ENCODE assay signal across 8 cellular contexts in the genomic region with DNA sequence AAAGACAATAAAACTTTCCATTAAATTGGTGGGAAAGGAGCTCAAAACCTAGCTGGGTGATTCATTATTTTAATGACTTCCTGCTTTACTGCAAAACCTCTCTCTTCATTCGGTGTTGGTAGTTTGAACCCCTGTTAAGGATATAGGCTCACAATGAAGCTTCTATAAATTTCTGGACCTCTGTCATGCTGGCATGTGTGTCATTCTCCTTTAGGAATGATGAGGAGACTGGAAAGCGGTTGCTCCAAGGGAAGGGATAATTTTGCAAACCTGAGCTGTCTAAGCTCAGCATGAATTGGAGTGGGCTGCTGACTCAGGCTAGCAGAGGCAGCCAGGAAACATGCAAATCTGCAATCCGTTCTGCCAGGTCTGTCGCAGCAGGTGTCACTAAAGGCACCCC. TPM values are rescaled to one million over a fixed set of nuclear protein-coding genes. Genes with fewer than 3 reads are reported as not detected.
DNase-seq lines count a peak whose midpoint lies in the region; ATAC-seq and TF ChIP-seq lines count a peak whose summit lies in the region.
"Not testable (repeated sequence)": the region's sequence is repeated elsewhere in the genome, so short reads cannot be mapped to it uniquely, and the experiment has no call there.

No MANE protein-coding gene starts in this region.

- H3K9me2 ChIP-seq in PC-3 (replicated peaks; ENCODE audit: low read length): not testable (repeated sequence)

- CTCF ChIA-PET in CD8-positive, alpha-beta memory T cell (lab: Charles Lee); PC-3 (lab: Charles Lee); activated CD4-positive, alpha-beta T cell treated with anti-CD3 and anti-CD28 coated beads, Interleukin-2, amount 10 ng/mL, durations not matched to agents 7 days and 5 days (lab: Charles Lee); naive thymus-derived CD4-positive, alpha-beta T cell (lab: Charles Lee): not testable (repeated sequence)

- H3K36me3 Mint-ChIP-seq in CD8-positive, alpha-beta memory T cell; IgD-negative memory B cell; activated CD4-positive, alpha-beta T cell treated with anti-CD3 and anti-CD28 coated beads, Interleukin-2, amount 10 ng/mL, durations not matched to agents 7 days and 5 days (ENCODE audit: low read depth); activated T-cell treated with anti-CD3 and anti-CD28 coated beads, Interleukin-2, amount 50 U/mL, for 72 hours (ENCODE audit: insufficient read depth in 2 of 2); activated naive CD8-positive, alpha-beta T cell treated with anti-CD3 and anti-CD28 coated beads for 36 hours; naive thymus-derived CD4-positive, alpha-beta T cell; stimulated activated memory B cell treated with anti-CD40 and anti-IgM and Interleukin-4, amounts not matched to agents 10 μg/mL and 1 μg/mL and 100 μg/mL, for 72 hours: not testable (repeated sequence)

- H3K9me3 ChIP-seq in CD8-positive, alpha-beta memory T cell (ENCODE audit: low read length); PC-3 (ENCODE audit: low read length); naive thymus-derived CD4-positive, alpha-beta T cell (ENCODE audit: control insufficient read depth in 2 of 3, low read length in 3 of 3): not testable (repeated sequence)

- not testable (repeated sequence) for DNase-seq in CD8-positive, alpha-beta memory T cell; PC-3; activated CD4-positive, alpha-beta T cell treated with anti-CD3 and anti-CD28 coated beads, Interleukin-2, amount 10 ng/mL, durations not matched to agents 7 days and 5 days; activated T-cell treated with anti-CD3 and anti-CD28 coated beads, Interleukin-2, amount 50 U/mL, for 72 hours
- DNase-seq in activated naive CD8-positive, alpha-beta T cell treated with anti-CD3 and anti-CD28 coated beads for 36 hours: peak; percentile 3
- peak in 3 of 9 donors; percentile 1 to 30 (median 3) for DNase-seq in naive thymus-derived CD4-positive, alpha-beta T cell

- BruUV-seq in PC-3 (replicated peaks; lab: Mats Ljungman, UMichigan): not testable (repeated sequence)

- H3K4me2 ChIP-seq in PC-3 (ENCODE audit: low read length): not testable (repeated sequence)

- H3K9ac ChIP-seq in PC-3 (ENCODE audit: low read length): not testable (repeated sequence)

- H3K27ac Mint-ChIP-seq in CD8-positive, alpha-beta memory T cell: peak overlapping the region in 3 of 8 donors; percentile 60 to 92 (median 64)
- peak overlapping the region in 1 of 3 donors; percentile 1 for H3K27ac Mint-ChIP-seq in IgD-negative memory B cell
- H3K27ac Mint-ChIP-seq in activated CD4-positive, alpha-beta T cell treated with anti-CD3 and anti-CD28 coated beads, Interleukin-2, amount 10 ng/mL, durations not matched to agents 7 days and 5 days: peak overlapping the region; percentile 56
- not testable (repeated sequence) for H3K27ac Mint-ChIP-seq in activated T-cell treated with anti-CD3 and anti-CD28 coated beads, Interleukin-2, amount 50 U/mL, for 72 hours; stimulated activated memory B cell treated with anti-CD40 and anti-IgM and Interleukin-4, amounts not matched to agents 10 μg/mL and 1 μg/mL and 100 μg/mL, for 72 hours
- H3K27ac Mint-ChIP-seq in activated naive CD8-positive, alpha-beta T cell treated with anti-CD3 and anti-CD28 coated beads for 36 hours: peak overlapping the region; percentile 42
- H3K27ac Mint-ChIP-seq in naive thymus-derived CD4-positive, alpha-beta T cell: peak overlapping the region in 3 of 9 donors; percentile 11 to 88 (median 20)

- not testable (repeated sequence) for H3K36me3 ChIP-seq in CD8-positive, alpha-beta memory T cell (ENCODE audit: insufficient read depth, low read length); PC-3 (ENCODE audit: low read depth, low read length); naive thymus-derived CD4-positive, alpha-beta T cell (ENCODE audit: control insufficient read depth in 2 of 3, insufficient read depth in 3 of 3, low read length in 3 of 3)

- H3K27me3 Mint-ChIP-seq in CD8-positive, alpha-beta memory T cell; IgD-negative memory B cell; activated CD4-positive, alpha-beta T cell treated with anti-CD3 and anti-CD28 coated beads, Interleukin-2, amount 10 ng/mL, durations not matched to agents 7 days and 5 days; activated T-cell treated with anti-CD3 and anti-CD28 coated beads, Interleukin-2, amount 50 U/mL, for 72 hours (ENCODE audit: low read depth); activated naive CD8-positive, alpha-beta T cell treated with anti-CD3 and anti-CD28 coated beads for 36 hours; naive thymus-derived CD4-positive, alpha-beta T cell; stimulated activated memory B cell treated with anti-CD40 and anti-IgM and Interleukin-4, amounts not matched to agents 10 μg/mL and 1 μg/mL and 100 μg/mL, for 72 hours: not testable (repeated sequence)

- peak overlapping the region in 5 of 7 donors; percentile 35 to 75 (median 63) for H3K4me3 Mint-ChIP-seq in CD8-positive, alpha-beta memory T cell
- peak overlapping the region in 3 of 4 donors; percentile 52 to 85 (median 53) for H3K4me3 Mint-ChIP-seq in IgD-negative memory B cell
- not testable (repeated sequence) for H3K4me3 Mint-ChIP-seq in activated CD4-positive, alpha-beta T cell treated with anti-CD3 and anti-CD28 coated beads, Interleukin-2, amount 10 ng/mL, durations not matched to agents 7 days and 5 days
- H3K4me3 Mint-ChIP-seq in activated T-cell treated with anti-CD3 and anti-CD28 coated beads, Interleukin-2, amount 50 U/mL, for 72 hours: peak overlapping the region; percentile 36 to 38
- peak overlapping the region; percentile 15 for H3K4me3 Mint-ChIP-seq in activated naive CD8-positive, alpha-beta T cell treated with anti-CD3 and anti-CD28 coated beads for 36 hours
- peak overlapping the region in 8 of 10 donors; percentile 13 to 73 (median 40) for H3K4me3 Mint-ChIP-seq in naive thymus-derived CD4-positive, alpha-beta T cell
- peak overlapping the region; percentile 43 for H3K4me3 Mint-ChIP-seq in stimulated activated memory B cell treated with anti-CD40 and anti-IgM and Interleukin-4, amounts not matched to agents 10 μg/mL and 1 μg/mL and 100 μg/mL, for 72 hours

- POLR2A ChIA-PET in CD8-positive, alpha-beta memory T cell (lab: Charles Lee); activated CD4-positive, alpha-beta T cell treated with anti-CD3 and anti-CD28 coated beads, Interleukin-2, amount 10 ng/mL, durations not matched to agents 7 days and 5 days (lab: Charles Lee); naive thymus-derived CD4-positive, alpha-beta T cell (lab: Charles Lee): not testable (repeated sequence)
- POLR2A ChIA-PET in PC-3 (lab: Charles Lee; ENCODE audit: unreplicated experiment): interaction anchor here (0.6 kb wide), 1 partner anchor 623 kb away, joined by 3 read pairs; no protein-coding TSS in a partner anchor

- H3K4me3 ChIP-seq in CD8-positive, alpha-beta memory T cell (ENCODE audit: low read length); PC-3 (ENCODE audit: low read length); naive thymus-derived CD4-positive, alpha-beta T cell (ENCODE audit: low read length): not testable (repeated sequence)

- H3K4me1 ChIP-seq in CD8-positive, alpha-beta memory T cell (ENCODE audit: insufficient read depth, low read length); PC-3 (ENCODE audit: insufficient read depth, low read length); naive thymus-derived CD4-positive, alpha-beta T cell (ENCODE audit: control insufficient read depth in 2 of 2, insufficient read depth in 2 of 2, low read length in 2 of 2): not testable (repeated sequence)

- H3K27me3 ChIP-seq in CD8-positive, alpha-beta memory T cell (ENCODE audit: insufficient read depth, low read length, poor library complexity, severe bottlenecking); PC-3 (ENCODE audit: low read length); naive thymus-derived CD4-positive, alpha-beta T cell (ENCODE audit: control insufficient read depth in 2 of 2, insufficient read depth in 2 of 2, low read length in 2 of 2): not testable (repeated sequence)

- H3K79me2 ChIP-seq in PC-3 (ENCODE audit: low read length): not testable (repeated sequence)

- H2AFZ ChIP-seq in PC-3 (ENCODE audit: low read length): not testable (repeated sequence)

- not testable (repeated sequence) for H3K9me3 Mint-ChIP-seq in CD8-positive, alpha-beta memory T cell; IgD-negative memory B cell; activated CD4-positive, alpha-beta T cell treated with anti-CD3 and anti-CD28 coated beads, Interleukin-2, amount 10 ng/mL, durations not matched to agents 7 days and 5 days; activated T-cell treated with anti-CD3 and anti-CD28 coated beads, Interleukin-2, amount 50 U/mL, for 72 hours; activated naive CD8-positive, alpha-beta T cell treated with anti-CD3 and anti-CD28 coated beads for 36 hours; naive thymus-derived CD4-positive, alpha-beta T cell; stimulated activated memory B cell treated with anti-CD40 and anti-IgM and Interleukin-4, amounts not matched to agents 10 μg/mL and 1 μg/mL and 100 μg/mL, for 72 hours

- H3K27ac ChIP-seq in CD8-positive, alpha-beta memory T cell (ENCODE audit: low read depth, low read length); naive thymus-derived CD4-positive, alpha-beta T cell (ENCODE audit: low read depth, low read length): not testable (repeated sequence)
- H3K27ac ChIP-seq in PC-3 (ENCODE audit: low read length): 0 out of 2 replicates have a peak overlapping the region, but pooled peaks have one; percentile 23

- not testable (repeated sequence) for H3F3A ChIP-seq in PC-3 (ENCODE audit: low read length, unreplicated experiment)

- not testable (repeated sequence) for ATAC-seq in PC-3; activated T-cell treated with anti-CD3 and anti-CD28 coated beads, Interleukin-2, amount 50 U/mL, for 72 hours (replicated peaks in 1 of 2); naive thymus-derived CD4-positive, alpha-beta T cell; stimulated activated memory B cell treated with anti-CD40 and anti-IgM and Interleukin-4, amounts not matched to agents 10 μg/mL and 1 μg/mL and 100 μg/mL, for 72 hours

- intact Hi-C loops in PC-3 (cut with micrococcal nuclease); naive thymus-derived CD4-positive, alpha-beta T cell (cut with micrococcal nuclease): not testable (repeated sequence)

- H3K4me1 Mint-ChIP-seq in CD8-positive, alpha-beta memory T cell; IgD-negative memory B cell; activated CD4-positive, alpha-beta T cell treated with anti-CD3 and anti-CD28 coated beads, Interleukin-2, amount 10 ng/mL, durations not matched to agents 7 days and 5 days; activated T-cell treated with anti-CD3 and anti-CD28 coated beads, Interleukin-2, amount 50 U/mL, for 72 hours (ENCODE audit: low read depth); activated naive CD8-positive, alpha-beta T cell treated with anti-CD3 and anti-CD28 coated beads for 36 hours; naive thymus-derived CD4-positive, alpha-beta T cell; stimulated activated memory B cell treated with anti-CD40 and anti-IgM and Interleukin-4, amounts not matched to agents 10 μg/mL and 1 μg/mL and 100 μg/mL, for 72 hours: not testable (repeated sequence)

- H4K20me1 ChIP-seq in PC-3 (ENCODE audit: low read length): not testable (repeated sequence)

- not testable (repeated sequence) for TF ChIP-seq CTCF in PC-3 (conservative IDR thresholded peaks at IDR 0.05; ENCODE audit: low read depth, low read length)

RNA-seq across cellular contexts. Expression of gene GOLGA8N, which starts 14.8 kb away (rescaled TPM):
- total RNA-seq in CD8-positive, alpha-beta memory T cell: 1 to 10 TPM in 1 of 2 experiments, under 1 TPM in 1; 0.82 to 1.2 TPM
- 0.86 TPM for polyA plus RNA-seq in CD8-positive, alpha-beta memory T cell
- 0.38 TPM for polyA plus RNA-seq in IgD-negative memory B cell
- total RNA-seq in PC-3 (2014; rRNA removed): 0.91 and 1.4 TPM in 2 replicates
- 1 to 10 TPM; 8.1 to 9.2 TPM for total RNA-seq in activated CD4-positive, alpha-beta T cell treated with anti-CD3 and anti-CD28 coated beads, Interleukin-2, amount 10 ng/mL, durations not matched to agents 7 days and 5 days
- 1 to 10 TPM; 4.4 to 6.5 TPM for total RNA-seq in activated T-cell treated with anti-CD3 and anti-CD28 coated beads, Interleukin-2, amount 50 U/mL, for 72 hours
- 1 to 10 TPM; 3.0 to 4.0 TPM for total RNA-seq in activated naive CD8-positive, alpha-beta T cell treated with anti-CD3 and anti-CD28 coated beads for 36 hours
- 10 to 100 TPM in 4 of 5 experiments, 1 to 10 TPM in 1; 9.8 to 19.4 (median 14.1) TPM for total RNA-seq in naive thymus-derived CD4-positive, alpha-beta T cell
- under 1 TPM in 1 of 2 donors, not detected in 1; 0.28 TPM for polyA plus RNA-seq in naive thymus-derived CD4-positive, alpha-beta T cell

RNA-seq across cellular contexts. Expression of gene ARHGAP11A, which starts 36.8 kb away (rescaled TPM):
- total RNA-seq in CD8-positive, alpha-beta memory T cell: 100 to 1,000 TPM in 1 of 2 experiments, 10 to 100 TPM in 1; 88.4 to 106 TPM
- polyA plus RNA-seq in CD8-positive, alpha-beta memory T cell: 3.6 TPM
- 2.4 TPM for polyA plus RNA-seq in IgD-negative memory B cell
- 38.2 and 43.0 TPM in 2 replicates for total RNA-seq in PC-3 (2014; rRNA removed)
- 100 to 1,000 TPM; 148 to 160 TPM for total RNA-seq in activated CD4-positive, alpha-beta T cell treated with anti-CD3 and anti-CD28 coated beads, Interleukin-2, amount 10 ng/mL, durations not matched to agents 7 days and 5 days
- 100 to 1,000 TPM; 108 to 132 TPM for total RNA-seq in activated T-cell treated with anti-CD3 and anti-CD28 coated beads, Interleukin-2, amount 50 U/mL, for 72 hours
- 100 to 1,000 TPM; 134 to 140 TPM for total RNA-seq in activated naive CD8-positive, alpha-beta T cell treated with anti-CD3 and anti-CD28 coated beads for 36 hours
- total RNA-seq in naive thymus-derived CD4-positive, alpha-beta T cell: 100 to 1,000 TPM in 1 of 5 experiments, 1 to 10 TPM in 4; 5.0 to 101 (median 5.9) TPM
- polyA plus RNA-seq in naive thymus-derived CD4-positive, alpha-beta T cell: 1 to 10 TPM; 2.1 to 2.3 TPM
